ENCODE assay signal across 8 cellular contexts in the genomic region with DNA sequence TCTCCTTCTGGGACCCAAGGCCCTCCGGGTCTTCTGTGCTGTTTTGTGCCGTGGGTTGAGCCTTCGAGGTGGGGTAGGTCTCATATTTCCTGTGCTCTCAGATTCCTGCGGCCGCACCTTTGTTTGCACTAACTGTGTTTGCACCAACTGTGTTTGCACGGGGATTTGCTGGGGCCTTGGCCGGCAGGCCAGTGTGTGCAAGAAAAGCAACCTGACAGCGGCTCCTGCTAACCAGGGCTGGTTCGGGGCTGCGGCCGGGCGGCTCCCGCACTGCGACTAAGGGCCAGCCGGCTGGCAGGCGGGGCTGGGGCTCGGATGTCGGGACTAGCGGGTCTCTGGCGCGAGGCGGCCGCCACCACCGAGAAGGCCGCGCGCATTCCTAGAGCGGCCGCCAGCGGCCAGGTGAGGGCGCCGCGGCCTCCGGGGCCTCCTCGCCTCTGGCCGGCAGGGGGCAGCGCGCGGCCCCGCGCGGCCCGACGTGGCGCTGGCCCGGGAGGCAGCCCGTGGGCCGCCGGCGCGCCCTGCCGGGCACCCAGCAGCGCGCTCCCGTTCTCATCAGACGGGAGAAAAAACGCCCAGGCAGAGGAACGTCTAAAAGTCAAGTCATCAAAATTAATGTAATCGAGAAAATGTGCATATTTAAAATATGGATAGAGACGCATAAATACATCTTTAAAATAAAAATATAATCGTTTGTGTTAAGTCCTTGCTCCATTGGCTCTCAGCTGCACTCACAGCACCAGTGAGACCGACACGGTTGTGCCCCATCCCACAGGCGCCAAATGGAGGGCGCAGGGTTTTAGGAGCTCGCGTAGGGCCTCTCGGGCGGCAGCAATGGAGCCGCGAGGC. TPM values are rescaled to one million over a fixed set of nuclear protein-coding genes. Genes with fewer than 3 reads are reported as not detected.
DNase-seq lines count a peak whose midpoint lies in the region; ATAC-seq lines count a peak whose summit lies in the region.

No MANE protein-coding gene starts in this region.

- H3K9me3 ChIP-seq in naive thymus-derived CD4-positive, alpha-beta T cell (ENCODE audit: control insufficient read depth in 2 of 3, low read length in 3 of 3) = no peaks in the 10 kb centered on the region

- CTCF ChIA-PET in naive thymus-derived CD4-positive, alpha-beta T cell (lab: Charles Lee) = interaction anchor here (0.6 to 2.0 kb wide), 8 partner anchors 21 to 411 kb away, joined by 3 to 8 read pairs (median 4); partner anchors contain the start of genes ZNF777 and ZNF783

- POLR2A ChIA-PET in naive thymus-derived CD4-positive, alpha-beta T cell (lab: Charles Lee) = interaction anchor here (0.6 to 3.0 kb wide), 11 partner anchors 36 to 296 kb away, joined by 3 to 19 read pairs (median 4); partner anchors contain the start of genes ZNF425 and ZNF783

- H3K4me3 ChIP-seq in naive thymus-derived CD4-positive, alpha-beta T cell (ENCODE audit: low read length) = peak overlapping the region; percentile 75

- ATAC-seq in GM19395 (IDR thresholded peaks at IDR 0.05; ENCODE audit: unreplicated experiment) (peak; percentile 92), HG03520 (IDR thresholded peaks at IDR 0.05; ENCODE audit: unreplicated experiment) (peak; percentile 94), esophagus mucosa (peak; percentile 97)
- ATAC-seq in naive thymus-derived CD4-positive, alpha-beta T cell = peak; percentile 99
- ATAC-seq in stimulated activated naive B cell treated with anti-CD40 and anti-IgM and Interleukin-4, amounts not matched to agents 10 μg/mL and 1 μg/mL and 100 μg/mL, for 72 hours (replicated peaks) = peak; percentile 97 to 98

- no peaks in the 10 kb centered on the region for H3K9me3 Mint-ChIP-seq in naive thymus-derived CD4-positive, alpha-beta T cell
- H3K9me3 Mint-ChIP-seq in stimulated activated naive B cell treated with anti-CD40 and anti-IgM and Interleukin-4, amounts not matched to agents 10 μg/mL and 1 μg/mL and 100 μg/mL, for 72 hours = no peaks in the 10 kb centered on the region

- peaks cover 0 to 17% (median 7%) of the 10 kb centered on the region in 7 donors for H3K4me1 Mint-ChIP-seq in naive thymus-derived CD4-positive, alpha-beta T cell
- peaks cover 0 to 14% of the 10 kb centered on the region in 2 donors for H3K4me1 Mint-ChIP-seq in stimulated activated naive B cell treated with anti-CD40 and anti-IgM and Interleukin-4, amounts not matched to agents 10 μg/mL and 1 μg/mL and 100 μg/mL, for 72 hours

- H3K4me3 Mint-ChIP-seq in naive thymus-derived CD4-positive, alpha-beta T cell = peak overlapping the region; percentile 69 to 80 (median 76)
- peak overlapping the region; percentile 86 to 92 for H3K4me3 Mint-ChIP-seq in stimulated activated naive B cell treated with anti-CD40 and anti-IgM and Interleukin-4, amounts not matched to agents 10 μg/mL and 1 μg/mL and 100 μg/mL, for 72 hours

- H3K4me1 ChIP-seq in naive thymus-derived CD4-positive, alpha-beta T cell (ENCODE audit: control insufficient read depth in 2 of 2, insufficient read depth in 2 of 2, low read length in 2 of 2) = no peaks in the 10 kb centered on the region

- peak overlapping the region in 8 of 9 donors; percentile 68 to 84 (median 81) for H3K27ac Mint-ChIP-seq in naive thymus-derived CD4-positive, alpha-beta T cell
- peak overlapping the region; percentile 82 for H3K27ac Mint-ChIP-seq in stimulated activated naive B cell treated with anti-CD40 and anti-IgM and Interleukin-4, amounts not matched to agents 10 μg/mL and 1 μg/mL and 100 μg/mL, for 72 hours

- H3K27me3 ChIP-seq in naive thymus-derived CD4-positive, alpha-beta T cell (ENCODE audit: control insufficient read depth in 2 of 2, insufficient read depth in 2 of 2, low read length in 2 of 2) = no peaks in the 10 kb centered on the region

- peaks cover 0 to 14% (median 0%) of the 10 kb centered on the region in 5 donors for H3K27me3 Mint-ChIP-seq in naive thymus-derived CD4-positive, alpha-beta T cell
- no peaks in the 10 kb centered on the region for H3K27me3 Mint-ChIP-seq in stimulated activated naive B cell treated with anti-CD40 and anti-IgM and Interleukin-4, amounts not matched to agents 10 μg/mL and 1 μg/mL and 100 μg/mL, for 72 hours

- H3K36me3 Mint-ChIP-seq in naive thymus-derived CD4-positive, alpha-beta T cell = no peaks in the 10 kb centered on the region
- H3K36me3 Mint-ChIP-seq in stimulated activated naive B cell treated with anti-CD40 and anti-IgM and Interleukin-4, amounts not matched to agents 10 μg/mL and 1 μg/mL and 100 μg/mL, for 72 hours = peaks cover 0 to 1% of the 10 kb centered on the region in 2 donors

- peak overlapping the region; percentile 77 for H3K27ac ChIP-seq in naive thymus-derived CD4-positive, alpha-beta T cell (ENCODE audit: low read depth, low read length)

- DNase-seq in COLO829 (ENCODE audit: low spot score) (peak; percentile 60), NCI-H82 treated with DMSO at 0.1 percent for 48 hours (lab: John Stamatoyannopoulos, UW; ENCODE audit: unreplicated experiment) (peak; percentile 40), activated T-cell treated with anti-CD3 and anti-CD28 coated beads for 1 hour (ENCODE audit: low read depth) (peak; percentile 58)
- peak; percentile 25 to 85 (median 75) for DNase-seq in naive thymus-derived CD4-positive, alpha-beta T cell
- peak; percentile 70 for DNase-seq in stimulated activated naive B cell treated with anti-CD40 and anti-IgM and Interleukin-4, amounts not matched to agents 10 μg/mL and 1 μg/mL and 100 μg/mL, for 72 hours

- intact Hi-C loops in naive thymus-derived CD4-positive, alpha-beta T cell (cut with micrococcal nuclease) = loop anchor here (1.0 to 5.0 kb wide), 14 partner anchors 38 to 332 kb away; partner anchors contain the start of genes ZNF212 (in 2 of the 2), ZNF398 (in 2 of the 2), ZNF425 (in 2 of the 2) and ZNF746 (in 2 of the 2)

- no peaks in the 10 kb centered on the region for H3K36me3 ChIP-seq in naive thymus-derived CD4-positive, alpha-beta T cell (ENCODE audit: control insufficient read depth in 2 of 3, insufficient read depth in 3 of 3, low read length in 3 of 3)

RNA-seq across cellular contexts. Expression of gene ZNF777, which starts 38.6 kb away (rescaled TPM):
- 7.2 TPM for total RNA-seq in esophagus mucosa
- 10 to 100 TPM; 11.2 to 16.1 (median 14.3) TPM for total RNA-seq in naive thymus-derived CD4-positive, alpha-beta T cell
- 1 to 10 TPM in 1 of 2 donors, under 1 TPM in 1; 0.76 to 3.8 TPM for polyA plus RNA-seq in naive thymus-derived CD4-positive, alpha-beta T cell

Comparison
In these comparisons a context has a peak if more than half of its experiments do, and no peak if none do; other contexts are left out.
1. Peak in every context shown above with its lines: DNase-seq, ATAC-seq, H3K4me3 ChIP-seq and H3K27ac ChIP-seq.